9 cellular contexts compared by ENCODE assay signal in genomic region chr13:95226932-95227718, GRCh38.
A peak's percentile ranks its signal among the peaks of the same experiment; 100 is the strongest.
DNase-seq lines count a peak whose midpoint lies in the region; ATAC-seq, FAIRE-seq and TF ChIP-seq lines count a peak whose summit lies in the region.
"Had no signal": no experiment of that assay in that cellular context is flagged by ENCODE, and none has a peak within 500 bp of the region (broad histone marks: within the 10 kb centered on the region; RNA-seq: fewer than 3 reads in every experiment).

No MANE protein-coding gene starts in this region.

- no peaks in the 10 kb centered on the region for H4K20me1 ChIP-seq in HepG2 (ENCODE audit: insufficient read depth, low read length)

- H3K9me3 ChIP-seq in right lobe of liver (no peaks in the 10 kb centered on the region), HepG2 (ENCODE audit: low read length) (no peaks in the 10 kb centered on the region), WERI-Rb-1 (ENCODE audit: severe bottlenecking) (no peaks in the 10 kb centered on the region), HAP-1 (no peaks in the 10 kb centered on the region), SJCRH30 (replicated peaks) (no peaks in the 10 kb centered on the region)
- H3K9me3 ChIP-seq: sigmoid colon had no signal

- intact Hi-C loops in right lobe of liver (cut with DNase I) = no loop called here
- intact Hi-C loops in HepG2 (cut with micrococcal nuclease; ENCODE audit: unreplicated experiment) = no loop called here

- TF ChIP-seq CTCF in right lobe of liver (IDR thresholded peaks at IDR 0.05) = no peak
- no peak for TF ChIP-seq CTCF in HepG2 (CRISPR knock-in tag; IDR thresholded peaks at IDR 0.05)
- TF ChIP-seq CTCF in WERI-Rb-1 (IDR thresholded peaks at IDR 0.05; ENCODE audit: low read depth, low read length) = no peak
- TF ChIP-seq CTCF in brain microvascular endothelial cell (IDR thresholded peaks at IDR 0.05; ENCODE audit: low read depth, low read length, missing control alignments) = no peak

- ATAC-seq in right lobe of liver (peak in 3 of 4 donors; percentile 52 to 73 (median 61)), HepG2 (no peak), HG03175 (IDR thresholded peaks at IDR 0.05; ENCODE audit: unreplicated experiment) (peak; percentile 96)
- no peak for ATAC-seq in naive thymus-derived CD8-positive, alpha-beta T cell

- H3K79me2 ChIP-seq in HepG2 (ENCODE audit: insufficient read depth, low read length) = no peaks in the 10 kb centered on the region

- H3K36me3 ChIP-seq in right lobe of liver (no peaks in the 10 kb centered on the region), HepG2 (replicated peaks in 1 of 2; ENCODE audit: control insufficient read depth in 1 of 2, insufficient read depth in 2 of 2, low read length in 2 of 2) (no peaks in the 10 kb centered on the region; a peak in 1 of 5 replicates), WERI-Rb-1 (peaks cover 4% of the 10 kb centered on the region; the same call in 1 of the 2 replicates), brain microvascular endothelial cell (replicated peaks) (no peaks in the 10 kb centered on the region), HAP-1 (replicated peaks) (no peaks in the 10 kb centered on the region), SJCRH30 (no peaks in the 10 kb centered on the region)
- H3K36me3 ChIP-seq: sigmoid colon had no signal

- H2AFZ ChIP-seq in HepG2 (ENCODE audit: low read length) = no peak overlapping the region

- H3K4me3 ChIP-seq in right lobe of liver (no peak overlapping the region), HepG2 (replicated peaks in 1 of 3; ENCODE audit: insufficient read depth in 1 of 3, low read depth in 2 of 3, low read length in 3 of 3) (no peak overlapping the region), WERI-Rb-1 (ENCODE audit: low read depth, low read length) (no peak overlapping the region), brain microvascular endothelial cell (ENCODE audit: low read depth, low read length) (no peak overlapping the region), HAP-1 (no peak overlapping the region), SJCRH30 (no peak overlapping the region)
- H3K4me3 ChIP-seq: sigmoid colon had no signal

- in situ Hi-C loops in HepG2 (cut with HindIII; ENCODE audit: extremely low pct_ligation_motif_present, low pct_unique_long_range_greater_than_20kb) (no loop called here), brain microvascular endothelial cell (cut with HindIII; ENCODE audit: low pct_ligation_motif_present, low sequenced_read_pairs) (no loop called here), HAP-1 (cut with MboI; ENCODE audit: low sequenced_read_pairs) (no loop called here)

- no TSS peak for BruUV-seq in HepG2 (replicated peaks; lab: Mats Ljungman, UMichigan)

- H3K27ac Mint-ChIP-seq in naive thymus-derived CD8-positive, alpha-beta T cell = peak overlapping the region in 1 of 10 donors; percentile 2

- TF ChIP-seq POLR2A in right lobe of liver (IDR thresholded peaks at IDR 0.05) (no peak), HepG2 (IDR thresholded peaks at IDR 0.05; ENCODE audit: insufficient read depth in 1 of 2, low read depth in 2 of 2, low read length in 2 of 2) (no peak)

- POLR2A ChIA-PET in HepG2 (lab: Yijun Ruan, JAX) = no interaction called here
- POLR2A ChIA-PET in naive thymus-derived CD8-positive, alpha-beta T cell (lab: Charles Lee) = no interaction called here

- H3K4me1 Mint-ChIP-seq in naive thymus-derived CD8-positive, alpha-beta T cell = peaks cover 0 to 17% (median 3%) of the 10 kb centered on the region in 4 donors

- TF ChIP-seq RAD21 in HepG2 (CRISPR knock-in tag; IDR thresholded peaks at IDR 0.05) = no peak

- CTCF ChIA-PET in HepG2 (lab: Yijun Ruan, JAX; ENCODE audit: low intra/inter-chr PET ratio, low total read pairs) = no interaction called here

- H3K4me2 ChIP-seq in HepG2 (ENCODE audit: low read depth, low read length) = no peak overlapping the region

- FAIRE-seq in HepG2 (lab: Jason Lieb, UNC) = no peak

- H3K27ac ChIP-seq in right lobe of liver (no peak overlapping the region), HepG2 (ENCODE audit: extremely low read length, insufficient read depth, low read length) (no peak overlapping the region), WERI-Rb-1 (peak overlapping the region; percentile 59), brain microvascular endothelial cell (no peak overlapping the region), SJCRH30 (no peak overlapping the region)

- WGBS in right lobe of liver (ENCODE audit: insufficient coverage, low coverage, low lambda C conversion rate, missing lambda C conversion rate) = 38% methylated on average over 4 of the region's 4 CpGs
- WGBS in HepG2 (ENCODE audit: low lambda C conversion rate) = 80% methylated on average over 4 of the region's 4 CpGs

- no peak for TF ChIP-seq EP300 in HepG2 (IDR thresholded peaks at IDR 0.05; ENCODE audit: low read depth in 2 of 2, low read length in 2 of 2)
- no peak for TF ChIP-seq EP300 in HepG2 (CRISPR knock-in tag; IDR thresholded peaks at IDR 0.05; ENCODE audit: borderline replicate concordance)

- H3K27me3 ChIP-seq in right lobe of liver (no peaks in the 10 kb centered on the region), HepG2 (ENCODE audit: control insufficient read depth in 1 of 2, insufficient read depth in 2 of 2, low read length in 2 of 2) (no peaks in the 10 kb centered on the region; a peak in 1 of 5 replicates), WERI-Rb-1 (ENCODE audit: insufficient read depth, low read depth, severe bottlenecking) (no peaks in the 10 kb centered on the region), brain microvascular endothelial cell (replicated peaks) (no peaks in the 10 kb centered on the region), HAP-1 (ENCODE audit: low read depth) (no peaks in the 10 kb centered on the region), SJCRH30 (no peaks in the 10 kb centered on the region)
- H3K27me3 ChIP-seq: sigmoid colon had no signal

- H3K4me3 Mint-ChIP-seq in naive thymus-derived CD8-positive, alpha-beta T cell = no peak overlapping the region

- H3K4me1 ChIP-seq in right lobe of liver = no peaks in the 10 kb centered on the region
- H3K4me1 ChIP-seq in HepG2 (ENCODE audit: insufficient read depth, low read length) = no peaks in the 10 kb centered on the region
- H3K4me1 ChIP-seq in HAP-1 = no peaks in the 10 kb centered on the region
- no peaks in the 10 kb centered on the region for H3K4me1 ChIP-seq in SJCRH30
- H3K4me1 ChIP-seq: sigmoid colon had no signal

- DNase-seq in right lobe of liver (no peak), HepG2 (ENCODE audit: low spot score) (no peak), WERI-Rb-1 (no peak), brain microvascular endothelial cell (no peak), HAP-1 (ENCODE audit: low spot score in 2 of 2) (no peak), SJCRH30 (no peak)
- no peak for DNase-seq in naive thymus-derived CD8-positive, alpha-beta T cell
- DNase-seq: sigmoid colon had no signal

- H3K36me3 Mint-ChIP-seq in naive thymus-derived CD8-positive, alpha-beta T cell = peaks cover 0 to 8% (median 6%) of the 10 kb centered on the region in 3 donors

- no peak overlapping the region for H3K9ac ChIP-seq in HepG2 (ENCODE audit: insufficient read depth, low read depth, low read length)

- no peaks in the 10 kb centered on the region for H3K27me3 Mint-ChIP-seq in naive thymus-derived CD8-positive, alpha-beta T cell

- H3K9me3 Mint-ChIP-seq in naive thymus-derived CD8-positive, alpha-beta T cell = no peaks in the 10 kb centered on the region

TF ChIP-seq in HepG2, 621 proteins besides CTCF, POLR2A, EP300 and RAD21 (continues in another document):
- no peak for TF ChIP-seq NR2C2 (CRISPR knock-in tag; IDR thresholded peaks at IDR 0.05; ENCODE audit: borderline replicate concordance)
- TF ChIP-seq ZNF121 (CRISPR knock-in tag; IDR thresholded peaks at IDR 0.05) = no peak
- TF ChIP-seq TEAD3 (CRISPR knock-in tag; optimal IDR thresholded peaks at IDR 0.05; ENCODE audit: borderline replicate concordance) = no peak
- TF ChIP-seq, protein P1, sequence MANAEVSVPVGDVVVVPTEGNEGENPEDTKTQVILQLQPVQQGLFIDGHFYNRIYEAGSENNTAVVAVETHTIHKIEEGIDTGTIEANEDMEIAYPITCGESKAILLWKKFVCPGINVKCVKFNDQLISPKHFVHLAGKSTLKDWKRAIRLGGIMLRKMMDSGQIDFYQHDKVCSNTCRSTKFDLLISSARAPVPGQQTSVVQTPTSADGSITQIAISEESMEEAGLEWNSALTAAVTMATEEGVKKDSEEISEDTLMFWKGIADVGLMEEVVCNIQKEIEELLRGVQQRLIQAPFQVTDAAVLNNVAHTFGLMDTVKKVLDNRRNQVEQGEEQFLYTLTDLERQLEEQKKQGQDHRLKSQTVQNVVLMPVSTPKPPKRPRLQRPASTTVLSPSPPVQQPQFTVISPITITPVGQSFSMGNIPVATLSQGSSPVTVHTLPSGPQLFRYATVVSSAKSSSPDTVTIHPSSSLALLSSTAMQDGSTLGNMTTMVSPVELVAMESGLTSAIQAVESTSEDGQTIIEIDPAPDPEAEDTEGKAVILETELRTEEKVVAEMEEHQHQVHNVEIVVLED (CRISPR knock-in tag; IDR thresholded peaks at IDR 0.05; ENCODE audit: borderline replicate concordance) = no peak
- no peak for TF ChIP-seq ZNF280D (CRISPR knock-in tag; IDR thresholded peaks at IDR 0.05)
- no peak for TF ChIP-seq ZBTB7B (CRISPR knock-in tag; IDR thresholded peaks at IDR 0.05)

Comparison
In these comparisons a context has a peak if more than half of its experiments do, and no peak if none do; other contexts are left out.
1. ATAC-seq: peak in right lobe of liver (3 of 4) and HG03175 (single experiment); none in HepG2 (single experiment) and naive thymus-derived CD8-positive, alpha-beta T cell (0 of 2).